Comparison of ENCODE assay signal across 14 cellular contexts in the genomic region with DNA sequence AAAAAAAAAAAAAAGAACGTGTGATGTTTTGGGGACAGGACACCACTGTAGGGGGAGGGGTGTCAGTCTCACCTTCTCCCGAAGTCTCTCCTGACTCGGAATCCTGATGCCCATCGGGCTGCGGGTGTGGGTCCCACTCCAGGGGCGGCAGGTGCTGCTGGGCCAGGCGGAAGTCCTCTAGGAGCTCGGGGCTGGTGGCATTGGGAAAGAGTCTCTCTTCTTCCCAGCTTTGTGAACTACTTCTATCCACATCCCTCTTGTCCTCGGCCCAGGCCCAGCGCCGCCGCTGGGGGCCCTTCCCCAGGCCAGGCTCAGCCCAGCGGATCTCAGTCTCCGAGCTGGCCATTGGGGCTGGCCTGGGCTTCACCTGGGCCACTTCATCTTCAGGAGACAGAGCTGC. TPM values are rescaled to one million over a fixed set of nuclear protein-coding genes. Genes with fewer than 3 reads are reported as not detected.
A peak's percentile ranks its signal among the peaks of the same experiment; 100 is the strongest.
DNase-seq lines count a peak whose midpoint lies in the region; ATAC-seq lines count a peak whose summit lies in the region.
"Had no signal": no experiment of that assay in that cellular context is flagged by ENCODE, and none has a peak within 500 bp of the region (broad histone marks: within the 10 kb centered on the region; RNA-seq: fewer than 3 reads in every experiment).

No MANE protein-coding gene starts in this region.

- intact Hi-C loops in CD4-positive, alpha-beta memory T cell (cut with micrococcal nuclease), result loop anchor here (10.0 kb wide), 2 partner anchors 214 to 544 kb away; no protein-coding TSS in a partner anchor

- ATAC-seq in naive thymus-derived CD8-positive, alpha-beta T cell, result no peak
- ATAC-seq in GM18520 (IDR thresholded peaks at IDR 0.05; ENCODE audit: unreplicated experiment), result no peak
- ATAC-seq: psoas muscle had no signal

- H3K27ac Mint-ChIP-seq in CD4-positive, alpha-beta memory T cell, result peak overlapping the region; percentile 57 to 99 (median 97)
- H3K27ac Mint-ChIP-seq in activated naive CD8-positive, alpha-beta T cell treated with anti-CD3 and anti-CD28 coated beads for 36 hours, result peak overlapping the region; percentile 99
- H3K27ac Mint-ChIP-seq in naive thymus-derived CD8-positive, alpha-beta T cell, result peak overlapping the region; percentile 95 to 100 (median 98)

- 0 out of 2 replicates have a peak overlapping the region, but pooled peaks have one; percentile 35 for H3K9ac ChIP-seq in BLaER1

- peaks cover 0 to under 1% (median 0%) of the 10 kb centered on the region in 8 donors for H3K9me3 Mint-ChIP-seq in CD4-positive, alpha-beta memory T cell
- no peaks in the 10 kb centered on the region for H3K9me3 Mint-ChIP-seq in activated naive CD8-positive, alpha-beta T cell treated with anti-CD3 and anti-CD28 coated beads for 36 hours
- H3K9me3 Mint-ChIP-seq in naive thymus-derived CD8-positive, alpha-beta T cell, result peaks cover 0 to 1% (median 0%) of the 10 kb centered on the region in 9 donors

- peaks cover 63% of the 10 kb centered on the region for H3K36me3 ChIP-seq in BLaER1
- peaks cover 50% of the 10 kb centered on the region for H3K36me3 ChIP-seq in CD4-positive, alpha-beta memory T cell (ENCODE audit: insufficient read depth, low read length)

- no peaks in the 10 kb centered on the region for H3K27me3 Mint-ChIP-seq in CD4-positive, alpha-beta memory T cell
- peaks cover 3% of the 10 kb centered on the region for H3K27me3 Mint-ChIP-seq in activated naive CD8-positive, alpha-beta T cell treated with anti-CD3 and anti-CD28 coated beads for 36 hours
- H3K27me3 Mint-ChIP-seq in naive thymus-derived CD8-positive, alpha-beta T cell, result no peaks in the 10 kb centered on the region

- peak in 1 of 5 donors; percentile 33 for DNase-seq in CD4-positive, alpha-beta memory T cell
- no peak for DNase-seq in activated naive CD8-positive, alpha-beta T cell treated with anti-CD3 and anti-CD28 coated beads for 36 hours
- no peak for DNase-seq in naive thymus-derived CD8-positive, alpha-beta T cell
- DNase-seq in NCI-H187 treated with DMSO at 0.1 percent for 48 hours (lab: John Stamatoyannopoulos, UW) (no peak), LoVo (ENCODE audit: low spot score) (no peak)
- DNase-seq: DMS53, KBM-7, NCI-H2227 treated with DMSO at 0.1 percent for 48 hours, psoas muscle, Right ventricle myocardium superior, T-helper 9 cell had no signal

- no peak overlapping the region for H3K4me2 ChIP-seq in BLaER1

- CTCF ChIA-PET in CD4-positive, alpha-beta memory T cell (lab: Charles Lee; ENCODE audit: partially characterized antibody), result interaction anchor here (1.1 to 8.0 kb wide), 5 partner anchors 8 to 25 kb away, joined by 3 to 85 read pairs (median 7); no protein-coding TSS in a partner anchor

- no peak overlapping the region for H3K4me3 ChIP-seq in BLaER1
- no peak overlapping the region for H3K4me3 ChIP-seq in CD4-positive, alpha-beta memory T cell (ENCODE audit: low read length in 2 of 2)
- H3K4me3 ChIP-seq: cardiac muscle cell, psoas muscle had no signal

- H3K4me1 ChIP-seq in BLaER1, result peaks cover 91% of the 10 kb centered on the region
- peaks cover 97% of the 10 kb centered on the region for H3K4me1 ChIP-seq in CD4-positive, alpha-beta memory T cell (ENCODE audit: insufficient read depth, low read length)

- POLR2A ChIA-PET in CD4-positive, alpha-beta memory T cell (lab: Charles Lee; ENCODE audit: partially characterized antibody), result interaction anchor here (0.6 to 29.4 kb wide), 3 partner anchors 9 to 24 kb away, joined by 3 to 1614 read pairs (median 303); no protein-coding TSS in a partner anchor
- POLR2A ChIA-PET in naive thymus-derived CD8-positive, alpha-beta T cell (lab: Charles Lee), result interaction anchor here (0.6 to 34.1 kb wide), 6 partner anchors 9 to 556 kb away, joined by 3 to 1589 read pairs (median 56); a partner anchor contains a TSS

- H3K4me1 Mint-ChIP-seq in CD4-positive, alpha-beta memory T cell, result peaks cover 46 to 95% (median 71%) of the 10 kb centered on the region in 4 donors
- peaks cover 70% of the 10 kb centered on the region for H3K4me1 Mint-ChIP-seq in activated naive CD8-positive, alpha-beta T cell treated with anti-CD3 and anti-CD28 coated beads for 36 hours
- H3K4me1 Mint-ChIP-seq in naive thymus-derived CD8-positive, alpha-beta T cell, result peaks cover 45 to 92% (median 85%) of the 10 kb centered on the region in 4 donors

- H4K20me1 ChIP-seq in BLaER1, result peaks cover 28% of the 10 kb centered on the region; the same call in 1 of the 2 replicates

- peaks cover 73 to 86% of the 10 kb centered on the region in 2 donors for H3K36me3 Mint-ChIP-seq in CD4-positive, alpha-beta memory T cell
- H3K36me3 Mint-ChIP-seq in activated naive CD8-positive, alpha-beta T cell treated with anti-CD3 and anti-CD28 coated beads for 36 hours, result peaks cover 86% of the 10 kb centered on the region
- peaks cover 14 to 77% (median 43%) of the 10 kb centered on the region in 3 donors for H3K36me3 Mint-ChIP-seq in naive thymus-derived CD8-positive, alpha-beta T cell

- H3K27me3 ChIP-seq in BLaER1, result no peaks in the 10 kb centered on the region
- no peaks in the 10 kb centered on the region for H3K27me3 ChIP-seq in CD4-positive, alpha-beta memory T cell (ENCODE audit: insufficient read depth, low read length)
- H3K27me3 ChIP-seq: cardiac muscle cell had no signal

- peak overlapping the region; percentile 48 to 100 (median 96) for H3K4me3 Mint-ChIP-seq in CD4-positive, alpha-beta memory T cell
- peak overlapping the region; percentile 98 for H3K4me3 Mint-ChIP-seq in activated naive CD8-positive, alpha-beta T cell treated with anti-CD3 and anti-CD28 coated beads for 36 hours
- peak overlapping the region; percentile 80 to 100 (median 97) for H3K4me3 Mint-ChIP-seq in naive thymus-derived CD8-positive, alpha-beta T cell

- no peaks in the 10 kb centered on the region for H3K9me3 ChIP-seq in BLaER1
- no peaks in the 10 kb centered on the region for H3K9me3 ChIP-seq in CD4-positive, alpha-beta memory T cell (ENCODE audit: control insufficient read depth in 1 of 2, low read length in 2 of 2)
- H3K9me3 ChIP-seq: psoas muscle had no signal

- peak overlapping the region; percentile 65 for H3K27ac ChIP-seq in BLaER1
- H3K27ac ChIP-seq in CD4-positive, alpha-beta memory T cell (ENCODE audit: low read depth, low read length), result peak overlapping the region; percentile 44
- H3K27ac ChIP-seq: cardiac muscle cell, psoas muscle had no signal

RNA-seq across cellular contexts. Expression of a gene that starts 6.8 kb away (rescaled TPM):
- total RNA-seq in CD4-positive, alpha-beta memory T cell, result 100 to 1,000 TPM; 374 to 375 TPM
- 10 to 100 TPM in 1 of 2 donors, 1 to 10 TPM in 1; 1.9 to 35.6 TPM for polyA plus RNA-seq in CD4-positive, alpha-beta memory T cell
- total RNA-seq in activated naive CD8-positive, alpha-beta T cell treated with anti-CD3 and anti-CD28 coated beads for 36 hours, result 100 to 1,000 TPM; 129 to 130 TPM
- total RNA-seq in naive thymus-derived CD8-positive, alpha-beta T cell, result 100 to 1,000 TPM; 425 to 430 TPM
- 10 to 100 TPM; 12.7 to 31.6 (median 21.3) TPM for polyA plus RNA-seq in naive thymus-derived CD8-positive, alpha-beta T cell

RNA-seq across cellular contexts. Expression of a gene that starts 51.3 kb away (rescaled TPM):
- not detected for total RNA-seq in CD4-positive, alpha-beta memory T cell
- polyA plus RNA-seq in CD4-positive, alpha-beta memory T cell, result not detected
- not detected for total RNA-seq in activated naive CD8-positive, alpha-beta T cell treated with anti-CD3 and anti-CD28 coated beads for 36 hours
- not detected for total RNA-seq in naive thymus-derived CD8-positive, alpha-beta T cell
- polyA plus RNA-seq in naive thymus-derived CD8-positive, alpha-beta T cell, result not detected
- total RNA-seq: cardiac muscle cell, psoas muscle, Right ventricle myocardium superior had no signal
- polyA plus RNA-seq: cardiac muscle cell had no signal

RNA-seq across cellular contexts. Expression of a gene that starts 58.1 kb away (rescaled TPM):
- not detected for total RNA-seq in CD4-positive, alpha-beta memory T cell
- polyA plus RNA-seq in CD4-positive, alpha-beta memory T cell, result not detected
- not detected for total RNA-seq in activated naive CD8-positive, alpha-beta T cell treated with anti-CD3 and anti-CD28 coated beads for 36 hours
- not detected for total RNA-seq in naive thymus-derived CD8-positive, alpha-beta T cell
- not detected for polyA plus RNA-seq in naive thymus-derived CD8-positive, alpha-beta T cell
- total RNA-seq: cardiac muscle cell had no signal
